ENCODE assay signal across 8 cellular contexts in the genomic region with DNA sequence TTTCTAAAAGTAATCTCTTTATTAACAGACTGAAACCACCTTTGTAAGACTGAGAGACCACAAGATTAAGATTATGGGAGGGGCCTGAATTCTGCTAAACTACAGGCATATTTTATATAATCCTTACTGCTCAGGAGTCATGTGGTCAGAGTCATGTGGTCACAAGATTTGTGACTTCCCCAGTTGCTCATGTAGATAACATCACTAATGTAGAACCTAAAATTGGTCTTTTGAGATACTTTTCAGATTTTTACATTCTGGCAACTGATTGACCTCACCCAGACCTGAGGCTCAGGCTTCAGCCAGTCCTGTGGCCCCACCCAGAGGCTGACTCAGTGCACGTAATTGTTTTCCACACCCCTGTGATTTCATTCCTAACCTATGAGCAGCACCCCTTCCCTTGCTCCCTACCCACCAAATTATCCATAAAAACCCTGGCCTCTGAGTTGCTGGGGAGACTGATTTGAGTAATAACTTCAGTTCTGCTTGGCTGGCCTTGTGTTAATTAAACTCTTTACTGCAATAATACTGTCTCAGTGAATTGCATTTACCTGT. TPM values are rescaled to one million over a fixed set of nuclear protein-coding genes. Genes with fewer than 3 reads are reported as not detected.
A peak's percentile ranks its signal among the peaks of the same experiment; 100 is the strongest.
DNase-seq lines count a peak whose midpoint lies in the region; ATAC-seq and TF ChIP-seq lines count a peak whose summit lies in the region.

No MANE protein-coding gene starts in this region.

- in situ Hi-C loops in brain microvascular endothelial cell (cut with HindIII; ENCODE audit: low pct_ligation_motif_present, low sequenced_read_pairs), result no loop called here

- H3K4me3 ChIP-seq in GM12865 (ENCODE audit: low read depth, low read length) (no peak overlapping the region), brain microvascular endothelial cell (ENCODE audit: low read depth, low read length) (no peak overlapping the region), mucosa of rectum (ENCODE audit: low read length in 2 of 2) (no peak overlapping the region)

- H3K9me3 ChIP-seq in mucosa of rectum (ENCODE audit: control insufficient read depth in 2 of 2, low read length in 2 of 2), result no peaks in the 10 kb centered on the region

- H3K27ac ChIP-seq in brain microvascular endothelial cell, result peak overlapping the region; percentile 85
- peak overlapping the region; percentile 35 to 68 for H3K27ac ChIP-seq in mucosa of rectum (ENCODE audit: low read depth in 2 of 2, low read length in 2 of 2)

- H3K36me3 ChIP-seq in brain microvascular endothelial cell (replicated peaks) (no peaks in the 10 kb centered on the region), mucosa of rectum (ENCODE audit: control insufficient read depth in 2 of 2, insufficient read depth in 2 of 2, low read length in 2 of 2) (no peaks in the 10 kb centered on the region)

- TF ChIP-seq CTCF in GM12865 (IDR thresholded peaks at IDR 0.05; ENCODE audit: insufficient read depth, low read depth, low read length, missing control alignments) (peak; percentile 30), brain microvascular endothelial cell (IDR thresholded peaks at IDR 0.05; ENCODE audit: low read depth, low read length, missing control alignments) (peak; percentile 27)

- DNase-seq in A172 (ENCODE audit: low spot score) (peak; percentile 85), GM12865 (ENCODE audit: low read depth) (peak; percentile 54), RPMI7951 (ENCODE audit: low read depth) (peak; percentile 85), brain microvascular endothelial cell (peak; percentile 90), GDM1 (lab: John Stamatoyannopoulos, UW) (no peak)

- H3K27me3 ChIP-seq in brain microvascular endothelial cell (replicated peaks), result no peaks in the 10 kb centered on the region
- H3K27me3 ChIP-seq in mucosa of rectum (ENCODE audit: control insufficient read depth in 2 of 2, insufficient read depth in 2 of 2, low read length in 2 of 2), result no peaks in the 10 kb centered on the region

- H3K4me1 ChIP-seq in mucosa of rectum (ENCODE audit: control insufficient read depth in 2 of 2, insufficient read depth in 2 of 2, low read length in 2 of 2), result peaks cover 7 to 19% of the 10 kb centered on the region in 2 donors

- no peak overlapping the region for H3K9ac ChIP-seq in mucosa of rectum (ENCODE audit: low read depth in 1 of 2, low read length in 2 of 2)

- ATAC-seq in HG02981 (IDR thresholded peaks at IDR 0.05; ENCODE audit: unreplicated experiment) (peak; percentile 56), HG03108 (IDR thresholded peaks at IDR 0.05; ENCODE audit: unreplicated experiment) (no peak)

RNA-seq across cellular contexts. Expression of a gene that starts 41.8 kb away (rescaled TPM):
- total RNA-seq in A172 (2014; rRNA removed; shearing (Covaris generic)), result 1.2 and 3.2 TPM in 2 replicates
- total RNA-seq in RPMI7951 (2014; rRNA removed; shearing (Covaris generic)), result 6.3 and 7.9 TPM in 2 replicates
